Comparison of ENCODE assay signal across 17 cellular contexts in the genomic region with DNA sequence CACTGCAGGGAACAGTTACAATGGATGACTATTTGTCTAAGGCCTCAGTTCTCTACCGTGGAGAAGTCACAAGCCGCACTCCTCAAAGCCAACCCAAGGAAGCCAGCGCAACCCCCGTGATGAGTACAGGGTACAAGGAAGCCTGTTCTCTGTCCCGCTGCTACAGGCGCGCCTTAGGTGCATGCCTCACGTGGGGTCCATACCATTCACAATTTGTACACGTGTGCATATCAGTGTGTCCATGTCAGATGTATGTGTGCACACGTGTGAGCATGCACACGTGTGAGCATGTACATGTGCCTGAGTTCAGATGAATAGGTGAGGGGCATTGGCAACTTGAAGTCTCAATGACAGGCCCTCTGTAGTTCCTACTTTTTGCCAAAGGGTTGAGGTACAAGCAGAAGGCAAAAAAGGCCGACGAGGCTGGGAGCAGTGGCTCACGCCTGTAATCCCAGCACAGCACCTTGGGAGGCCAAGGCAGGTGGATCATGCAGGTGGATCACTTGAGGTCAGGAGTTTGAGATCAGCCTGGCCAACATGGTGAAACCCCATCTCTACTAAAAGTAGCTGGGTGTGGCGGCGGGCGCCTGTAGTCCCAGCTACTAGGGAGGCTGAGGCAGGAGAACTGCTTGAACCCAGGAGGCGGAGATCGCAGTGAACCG.
"Had no signal": no experiment of that assay in that cellular context is flagged by ENCODE, and none has a peak within 500 bp of the region (broad histone marks: within the 10 kb centered on the region; RNA-seq: fewer than 3 reads in every experiment).

No MANE protein-coding gene starts in this region.

- H3K9me3 ChIP-seq: esophagus muscularis mucosa had no signal

- H3K27ac Mint-ChIP-seq: activated CD4-positive, alpha-beta T cell treated with anti-CD3 and anti-CD28 coated beads, Interleukin-2, amount 10 ng/mL, durations not matched to agents 24 days and 14 days; activated CD8-positive, alpha-beta T cell treated with anti-CD3 and anti-CD28 coated beads for 36 hours; activated naive CD4-positive, alpha-beta T cell treated with anti-CD3 and anti-CD28 coated beads, Interleukin-2, amount 10 ng/mL, durations not matched to agents 7 days and 5 days; activated naive CD8-positive, alpha-beta T cell treated with anti-CD3 and anti-CD28 coated beads, Interleukin-2, amount 50 U/mL, for 24 hours; activated T-cell treated with anti-CD3 and anti-CD28 coated beads, Interleukin-2, amount 50 U/mL, for 24 hours; activated T-helper 2 cell treated with anti-CD3 and anti-CD28 coated beads, Interferon-gamma antibody, Interleukin-2, Interleukin-4, amounts not matched to agents 10 μg/mL and 5 μg/mL and 100 μg/mL, durations not matched to agents 14 hours and 24 hours and 36 hours; type B pancreatic cell had no signal

- H3K9me3 Mint-ChIP-seq: activated CD4-positive, alpha-beta T cell treated with anti-CD3 and anti-CD28 coated beads, Interleukin-2, amount 10 ng/mL, durations not matched to agents 24 days and 14 days; activated CD8-positive, alpha-beta T cell treated with anti-CD3 and anti-CD28 coated beads for 36 hours; activated naive CD4-positive, alpha-beta T cell treated with anti-CD3 and anti-CD28 coated beads, Interleukin-2, amount 10 ng/mL, durations not matched to agents 7 days and 5 days; activated naive CD8-positive, alpha-beta T cell treated with anti-CD3 and anti-CD28 coated beads, Interleukin-2, amount 50 U/mL, for 24 hours; activated T-cell treated with anti-CD3 and anti-CD28 coated beads, Interleukin-2, amount 50 U/mL, for 24 hours; activated T-helper 2 cell treated with anti-CD3 and anti-CD28 coated beads, Interferon-gamma antibody, Interleukin-2, Interleukin-4, amounts not matched to agents 10 μg/mL and 5 μg/mL and 100 μg/mL, durations not matched to agents 14 hours and 24 hours and 36 hours; nephron; type B pancreatic cell had no signal

- H3K27me3 ChIP-seq: brain microvascular endothelial cell, esophagus muscularis mucosa had no signal

- H3K4me1 Mint-ChIP-seq: activated CD4-positive, alpha-beta T cell treated with anti-CD3 and anti-CD28 coated beads, Interleukin-2, amount 10 ng/mL, durations not matched to agents 24 days and 14 days; activated naive CD4-positive, alpha-beta T cell treated with anti-CD3 and anti-CD28 coated beads, Interleukin-2, amount 10 ng/mL, durations not matched to agents 7 days and 5 days had no signal

- H3K4me3 ChIP-seq: esophagus muscularis mucosa had no signal

- DNase-seq: activated CD4-positive, alpha-beta T cell treated with anti-CD3 and anti-CD28 coated beads, Interleukin-2, amount 10 ng/mL, durations not matched to agents 24 days and 14 days; activated CD8-positive, alpha-beta T cell treated with anti-CD3 and anti-CD28 coated beads for 36 hours; activated naive CD4-positive, alpha-beta T cell treated with anti-CD3 and anti-CD28 coated beads, Interleukin-2, amount 10 ng/mL, durations not matched to agents 7 days and 5 days; activated naive CD8-positive, alpha-beta T cell treated with anti-CD3 and anti-CD28 coated beads, Interleukin-2, amount 50 U/mL, for 24 hours; activated T-cell treated with anti-CD3 and anti-CD28 coated beads, Interleukin-2, amount 50 U/mL, for 24 hours; anterior cingulate cortex; brain microvascular endothelial cell; cortex of kidney; mesendoderm; nucleus accumbens; retina; stimulated activated naive CD8-positive, alpha-beta T cell treated with anti-CD3 and anti-CD28 coated beads, Interleukin-15, Interleukin-2, amounts not matched to agents 100 U/mL and 50 U/mL, for 24 hours; T1000 had no signal

- H3K27me3 Mint-ChIP-seq: activated CD4-positive, alpha-beta T cell treated with anti-CD3 and anti-CD28 coated beads, Interleukin-2, amount 10 ng/mL, durations not matched to agents 24 days and 14 days; activated CD8-positive, alpha-beta T cell treated with anti-CD3 and anti-CD28 coated beads for 36 hours; activated naive CD4-positive, alpha-beta T cell treated with anti-CD3 and anti-CD28 coated beads, Interleukin-2, amount 10 ng/mL, durations not matched to agents 7 days and 5 days; activated naive CD8-positive, alpha-beta T cell treated with anti-CD3 and anti-CD28 coated beads, Interleukin-2, amount 50 U/mL, for 24 hours; type B pancreatic cell had no signal

- H3K36me3 Mint-ChIP-seq: activated naive CD4-positive, alpha-beta T cell treated with anti-CD3 and anti-CD28 coated beads, Interleukin-2, amount 10 ng/mL, durations not matched to agents 7 days and 5 days had no signal

- H3K27ac ChIP-seq: brain microvascular endothelial cell, esophagus muscularis mucosa had no signal

- H3K4me3 Mint-ChIP-seq: activated CD4-positive, alpha-beta T cell treated with anti-CD3 and anti-CD28 coated beads, Interleukin-2, amount 10 ng/mL, durations not matched to agents 24 days and 14 days; activated CD8-positive, alpha-beta T cell treated with anti-CD3 and anti-CD28 coated beads for 36 hours; activated naive CD4-positive, alpha-beta T cell treated with anti-CD3 and anti-CD28 coated beads, Interleukin-2, amount 10 ng/mL, durations not matched to agents 7 days and 5 days; activated naive CD8-positive, alpha-beta T cell treated with anti-CD3 and anti-CD28 coated beads, Interleukin-2, amount 50 U/mL, for 24 hours; activated T-cell treated with anti-CD3 and anti-CD28 coated beads, Interleukin-2, amount 50 U/mL, for 24 hours; nephron; type B pancreatic cell had no signal

- ATAC-seq: activated CD8-positive, alpha-beta T cell treated with anti-CD3 and anti-CD28 coated beads for 36 hours; activated naive CD8-positive, alpha-beta T cell treated with anti-CD3 and anti-CD28 coated beads, Interleukin-2, amount 50 U/mL, for 24 hours; stimulated activated naive CD8-positive, alpha-beta T cell treated with anti-CD3 and anti-CD28 coated beads, Interleukin-15, Interleukin-2, amounts not matched to agents 100 U/mL and 50 U/mL, for 24 hours had no signal
